In genomic region chr10:17068953-17069352, GRCh38 we compare ENCODE assay signal across 16 cellular contexts.
A peak's percentile ranks its signal among the peaks of the same experiment; 100 is the strongest.
DNase-seq lines count a peak whose midpoint lies in the region; ATAC-seq, FAIRE-seq and TF ChIP-seq lines count a peak whose summit lies in the region.
"Had no signal": no experiment of that assay in that cellular context is flagged by ENCODE, and none has a peak within 500 bp of the region (broad histone marks: within the 10 kb centered on the region; RNA-seq: fewer than 3 reads in every experiment).

No MANE protein-coding gene starts in this region.

- WGBS in small intestine, 3 donors = 90 to 97% (median 90%) methylated on average over 2 of the region's 2 CpGs

- no peak for TF ChIP-seq CTCF in A673 (conservative IDR thresholded peaks at IDR 0.05; ENCODE audit: low read depth, low read length)
- TF ChIP-seq CTCF in Panc1 (IDR thresholded peaks at IDR 0.05) = no peak

- FAIRE-seq in G401.6 (lab: Jason Lieb, UNC) = peak; percentile 60
- peak; percentile 59 for FAIRE-seq in small intestine (lab: Jason Lieb, UNC)
- FAIRE-seq: A549, GM12891, GM18507, H1 had no signal

- POLR2A ChIA-PET in A673 (lab: Charles Lee; ENCODE audit: low non-redundant PET) = no interaction called here
- POLR2A ChIA-PET in Panc1 (lab: Charles Lee) = no interaction called here

- in situ Hi-C loops in Panc1 (cut with HindIII; ENCODE audit: low pct_unique_long_range_greater_than_20kb, low sequenced_read_pairs) = no loop called here

- no peak for ATAC-seq in Panc1
- no peak for ATAC-seq in GM21576 (IDR thresholded peaks at IDR 0.05; ENCODE audit: unreplicated experiment)
- ATAC-seq: A549; CD8-positive, alpha-beta T cell had no signal

- no TSS peak for BruUV-seq in A673 (replicated peaks; lab: Mats Ljungman, UMichigan)
- BruUV-seq in Panc1 (replicated peaks; lab: Mats Ljungman, UMichigan) = no TSS peak

- no peaks in the 10 kb centered on the region for H3K36me3 ChIP-seq in A673 (ENCODE audit: insufficient read depth, low read length, poor library complexity, severe bottlenecking)
- H3K36me3 ChIP-seq in Panc1 (ENCODE audit: control insufficient read depth, insufficient read depth, low read length) = no peaks in the 10 kb centered on the region
- H3K36me3 ChIP-seq in small intestine (ENCODE audit: control insufficient read depth in 2 of 2, insufficient read depth in 2 of 2, low read length in 2 of 2) = no peaks in the 10 kb centered on the region
- H3K36me3 ChIP-seq: BLaER1 had no signal

- DNase-seq in A673 (ENCODE audit: low spot score) = no peak
- no peak for DNase-seq in Panc1 (ENCODE audit: low read depth, low spot score)
- no peak for DNase-seq in small intestine
- DNase-seq in NCI-H128 (lab: John Stamatoyannopoulos, UW; ENCODE audit: unreplicated experiment) = no peak
- DNase-seq in activated CD4-positive, alpha-beta T cell treated with anti-CD3 and anti-CD28 coated beads, Interleukin-2, amount 50 U/mL, for 4 hours = no peak
- DNase-seq: Calu3; CD8-positive, alpha-beta T cell; DMS79 treated with DMSO at 0.1 percent for 48 hours; H9 had no signal

- CTCF ChIA-PET in A673 (lab: Charles Lee) (no interaction called here), Panc1 (lab: Charles Lee) (no interaction called here)

- peak overlapping the region; percentile 80 for H3K27ac ChIP-seq in A673 (ENCODE audit: low read depth, low read length, poor library complexity, severe bottlenecking)
- peak overlapping the region; percentile 97 for H3K27ac ChIP-seq in Panc1 (ENCODE audit: low read length)
- no peak overlapping the region for H3K27ac ChIP-seq in small intestine (ENCODE audit: low read depth in 1 of 2, low read length in 1 of 2)
- H3K27ac ChIP-seq: A549, BLaER1 had no signal

- intact Hi-C loops in A673 (cut with micrococcal nuclease; ENCODE audit: unreplicated experiment) (loop anchor here (5.0 kb wide), 2 partner anchors 42 to 158 kb away; partner anchors contain the start of gene VIM), Panc1 (cut with micrococcal nuclease; ENCODE audit: unreplicated experiment) (loop anchor here (10.0 kb wide), 2 partner anchors 106 to 156 kb away; partner anchors contain the start of gene VIM)

- peaks cover 4% of the 10 kb centered on the region for H3K9me3 ChIP-seq in A673 (ENCODE audit: low read depth, low read length, poor library complexity, severe bottlenecking)
- H3K9me3 ChIP-seq in Panc1 (ENCODE audit: control insufficient read depth, insufficient read depth, low read depth, low read length) = peaks cover 13% of the 10 kb centered on the region; the same call in 1 of the 2 replicates
- H3K9me3 ChIP-seq in small intestine (ENCODE audit: control insufficient read depth, low read depth) = no peaks in the 10 kb centered on the region
- H3K9me3 ChIP-seq: A549 had no signal

- H3K27me3 ChIP-seq in A673 (replicated peaks; ENCODE audit: insufficient read depth, low read depth, low read length, poor library complexity) (no peaks in the 10 kb centered on the region), Panc1 (ENCODE audit: control insufficient read depth, insufficient read depth, low read length) (no peaks in the 10 kb centered on the region), small intestine (ENCODE audit: control insufficient read depth in 2 of 2, insufficient read depth in 2 of 2, low read length in 2 of 2) (no peaks in the 10 kb centered on the region)
- H3K27me3 ChIP-seq: BLaER1 had no signal

- H3K4me1 ChIP-seq in A673 (ENCODE audit: insufficient read depth, low read length, poor library complexity, severe bottlenecking) (peaks cover 63% of the 10 kb centered on the region), Panc1 (ENCODE audit: control insufficient read depth, insufficient read depth, low read length) (peaks cover 32% of the 10 kb centered on the region), small intestine (ENCODE audit: control insufficient read depth in 2 of 2, insufficient read depth in 1 of 2, low read depth in 1 of 2, low read length in 1 of 2) (no peaks in the 10 kb centered on the region)

- H3K4me3 ChIP-seq in A673 (ENCODE audit: low read depth, low read length, poor library complexity, severe bottlenecking) (no peak overlapping the region), Panc1 (ENCODE audit: low read depth in 2 of 2, low read length in 2 of 2) (no peak overlapping the region), small intestine (ENCODE audit: low read depth in 1 of 2, low read length in 2 of 2) (no peak overlapping the region)
- H3K4me3 ChIP-seq: A549, BLaER1 had no signal

Comparison
In these comparisons a context has a peak if more than half of its experiments do, and no peak if none do; other contexts are left out.
1. H3K27ac ChIP-seq: peak in A673 (single experiment) and Panc1 (single experiment); none in small intestine (0 of 2).